In genomic region chr7:1906988-1907745, GRCh38 we compare ENCODE assay signal across 17 cellular contexts.
A peak's percentile ranks its signal among the peaks of the same experiment; 100 is the strongest.
DNase-seq lines count a peak whose midpoint lies in the region; ATAC-seq and TF ChIP-seq lines count a peak whose summit lies in the region.
"Had no signal": no experiment of that assay in that cellular context is flagged by ENCODE, and none has a peak within 500 bp of the region (broad histone marks: within the 10 kb centered on the region; RNA-seq: fewer than 3 reads in every experiment).

No MANE protein-coding gene starts in this region.

- H3K56ac ChIP-seq in H9 (ENCODE audit: insufficient read length, low read depth, low read length), result no peak overlapping the region

- H2BK5ac ChIP-seq in H9 (ENCODE audit: insufficient read length, low read length), result no peak overlapping the region

- TF ChIP-seq CTCF in H9 (conservative IDR thresholded peaks at IDR 0.05) (no peak), nephron progenitor cell (IDR thresholded peaks at IDR 0.05) (no peak)

- ATAC-seq in left ventricle myocardium superior, result no peak
- no peak for ATAC-seq in Right ventricle myocardium superior (ENCODE audit: poor library complexity)
- no peak for ATAC-seq in GM18909 (IDR thresholded peaks at IDR 0.05; ENCODE audit: poor library complexity, unreplicated experiment)
- ATAC-seq: HepG2 had no signal

- no peaks in the 10 kb centered on the region for H4K20me1 ChIP-seq in H9 (ENCODE audit: control insufficient read depth, insufficient read depth, insufficient read length)

- H3K27ac Mint-ChIP-seq in H9 (no peak overlapping the region), nephron progenitor cell (peak overlapping the region; percentile 66)
- H3K27ac Mint-ChIP-seq: CD4-positive, alpha-beta memory T cell; IgD-negative memory B cell had no signal

- no peak overlapping the region for H2BK120ac ChIP-seq in H9 (ENCODE audit: low read depth, low read length, poor library complexity, severe bottlenecking)

- no peak overlapping the region for H4K5ac ChIP-seq in H9 (ENCODE audit: insufficient read length, low read depth, low read length)

- H4K8ac ChIP-seq in H9 (replicated peaks; ENCODE audit: insufficient read length, low read depth, low read length), result no peak overlapping the region

- no peak overlapping the region for H3K4me2 ChIP-seq in H9 (ENCODE audit: insufficient read depth, insufficient read length, low read length)

- intact Hi-C loops in left ventricle myocardium superior (cut with micrococcal nuclease) (no loop called here), Right ventricle myocardium superior (cut with DNase I) (no loop called here)

- H2BK15ac ChIP-seq in H9 (ENCODE audit: low read depth, low read length), result no peak overlapping the region

- no peak overlapping the region for H3T11ph ChIP-seq in H9 (ENCODE audit: low read length)

- H3K9me3 Mint-ChIP-seq in H9 (no peaks in the 10 kb centered on the region), nephron progenitor cell (no peaks in the 10 kb centered on the region)
- H3K9me3 Mint-ChIP-seq: CD4-positive, alpha-beta memory T cell; IgD-negative memory B cell had no signal

- no peak overlapping the region for H3K23ac ChIP-seq in H9 (ENCODE audit: insufficient read length, low read depth, low read length)

- H3K18ac ChIP-seq in H9 (ENCODE audit: insufficient read length, low read depth, low read length), result no peak overlapping the region

- H3K79me2 ChIP-seq in H9 (ENCODE audit: insufficient read depth, low read length), result no peaks in the 10 kb centered on the region

- no peak overlapping the region for H2BK20ac ChIP-seq in H9 (ENCODE audit: low read depth, low read length, poor library complexity, severe bottlenecking)

- no peak overlapping the region for H2AFZ ChIP-seq in H9 (ENCODE audit: low read length)

- H2AK5ac ChIP-seq in H9 (ENCODE audit: insufficient read length, low read length), result no peak overlapping the region

- H2BK12ac ChIP-seq in H9 (ENCODE audit: insufficient read length, low read depth, low read length), result no peak overlapping the region

- no peaks in the 10 kb centered on the region for H3K9me3 ChIP-seq in H9 (ENCODE audit: control insufficient read depth, low read depth, low read length)
- H3K9me3 ChIP-seq: BE2C, HAP-1 had no signal

- DNase-seq in left ventricle myocardium superior (peak; percentile 20), Right ventricle myocardium superior (no peak), H9 (no peak), nephron progenitor cell (no peak), CD1c-positive myeloid dendritic cell (ENCODE audit: extremely low spot score) (no peak)
- DNase-seq: ACHN; BE2C; C1 segment of cervical spinal cord; CD4-positive, alpha-beta memory T cell; DMS153; DMS79; GDM1; GOT3 had no signal

- no peaks in the 10 kb centered on the region for H3K79me1 ChIP-seq in H9 (ENCODE audit: insufficient read depth, low read depth, low read length, poor library complexity, severe bottlenecking)

- H4K91ac ChIP-seq in H9 (ENCODE audit: insufficient read length, low read depth, low read length), result no peak overlapping the region

- H3K4me1 Mint-ChIP-seq in H9, result peaks cover 0 to 2% of the 10 kb centered on the region in 2 experiments; a peak in 1 of 4 replicates
- H3K4me1 Mint-ChIP-seq in nephron progenitor cell, result peaks cover 33% of the 10 kb centered on the region
- H3K4me1 Mint-ChIP-seq: IgD-negative memory B cell had no signal

- H3K4ac ChIP-seq in H9 (ENCODE audit: low read depth, low read length), result no peak overlapping the region

- H3K36me3 Mint-ChIP-seq in H9 (ENCODE audit: insufficient read depth in 1 of 3, low read depth in 3 of 3) (peaks cover 0 to 2% (median 0%) of the 10 kb centered on the region in 3 experiments; a peak in 1 of 7 replicates), nephron progenitor cell (ENCODE audit: low read depth) (peaks cover 5% of the 10 kb centered on the region)

- no peaks in the 10 kb centered on the region for H3K27me3 ChIP-seq in H9 (ENCODE audit: insufficient read depth, low read length)
- H3K27me3 ChIP-seq: BE2C had no signal

- no peak overlapping the region for H3K9ac ChIP-seq in H9 (ENCODE audit: extremely low read depth, insufficient read length, low read length)

- H3K4me3 Mint-ChIP-seq in H9 (no peak overlapping the region), nephron progenitor cell (no peak overlapping the region)
- H3K4me3 Mint-ChIP-seq: CD4-positive, alpha-beta memory T cell; IgD-negative memory B cell had no signal

- H3K27me3 Mint-ChIP-seq in H9 (ENCODE audit: low read depth) (no peaks in the 10 kb centered on the region), nephron progenitor cell (ENCODE audit: low read depth, poor library complexity) (peaks cover 6% of the 10 kb centered on the region)
- H3K27me3 Mint-ChIP-seq: CD4-positive, alpha-beta memory T cell; IgD-negative memory B cell had no signal

- no peak overlapping the region for H3K27ac ChIP-seq in H9 (ENCODE audit: insufficient read length, low read depth, low read length)

- H3K4me1 ChIP-seq in H9 (ENCODE audit: insufficient read depth, low read length), result no peaks in the 10 kb centered on the region
- H3K4me1 ChIP-seq: HAP-1 had no signal

- no peaks in the 10 kb centered on the region for H3K23me2 ChIP-seq in H9 (ENCODE audit: insufficient read length, low read depth, low read length, poor library complexity, severe bottlenecking)

- H3K14ac ChIP-seq in H9 (ENCODE audit: insufficient read depth, low read length), result peak overlapping the region; percentile 55; the same call in 1 of the 2 replicates

- WGBS in H9 (ENCODE audit: extremely low coverage, insufficient read length, low lambda C conversion rate), result no CpG with 5 or more reads among the region's 25 CpGs
